ENCODE assay signal across 13 cellular contexts in the genomic region with DNA sequence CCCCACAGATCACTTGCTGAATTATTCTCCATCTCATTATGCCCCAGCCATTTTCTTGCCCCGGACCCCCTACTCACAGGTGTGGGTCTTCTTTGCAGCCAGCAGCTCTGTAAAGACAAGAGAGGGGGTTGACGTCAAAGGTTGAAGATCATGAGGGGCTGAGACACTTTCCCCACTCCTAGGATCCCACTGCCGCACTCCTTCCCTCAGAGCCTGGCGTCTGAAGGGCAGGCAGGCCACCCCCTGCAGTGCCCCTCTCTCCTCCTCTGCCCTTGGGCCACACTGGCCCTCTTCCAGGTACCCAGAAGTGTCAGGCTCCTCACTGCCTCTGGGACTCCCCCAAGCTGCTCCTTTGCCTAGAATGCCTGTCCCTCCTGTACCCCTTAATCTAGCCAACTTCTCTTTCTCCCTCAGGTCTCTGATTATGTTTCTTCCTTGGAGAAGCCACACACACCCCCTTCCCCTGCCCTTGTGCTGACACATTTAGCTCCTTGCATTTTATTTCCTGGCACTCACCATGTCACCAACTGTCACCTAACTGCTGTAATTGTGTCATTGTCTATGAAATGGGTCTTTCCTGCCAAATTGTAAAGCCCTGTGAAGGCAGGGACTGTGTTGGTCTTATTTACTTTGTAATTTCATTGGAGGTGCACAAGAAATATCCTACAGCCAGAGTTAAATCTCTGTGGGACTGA. TPM values are rescaled to one million over a fixed set of nuclear protein-coding genes. Genes with fewer than 3 reads are reported as not detected.
DNase-seq lines count a peak whose midpoint lies in the region; ATAC-seq and TF ChIP-seq lines count a peak whose summit lies in the region.
"Had no signal": no experiment of that assay in that cellular context is flagged by ENCODE, and none has a peak within 500 bp of the region (broad histone marks: within the 10 kb centered on the region; RNA-seq: fewer than 3 reads in every experiment).

No MANE protein-coding gene starts in this region.

- peaks cover 57% of the 10 kb centered on the region for H3K4me1 Mint-ChIP-seq in activated naive CD4-positive, alpha-beta T cell treated with anti-CD3 and anti-CD28 coated beads, Interleukin-2, amount 50 U/mL, for 24 hours
- peaks cover 72% of the 10 kb centered on the region for H3K4me1 Mint-ChIP-seq in activated CD8-positive, alpha-beta T cell treated with anti-CD3 and anti-CD28 coated beads, Interleukin-2, amount 10 ng/mL, durations not matched to agents 7 days and 5 days (ENCODE audit: low read depth)
- peaks cover 17% of the 10 kb centered on the region for H3K4me1 Mint-ChIP-seq in stimulated activated memory B cell treated with anti-CD40 and anti-IgM and Interleukin-4, amounts not matched to agents 10 μg/mL and 1 μg/mL and 100 μg/mL, for 72 hours

- H2AK5ac ChIP-seq in mesenchymal stem cell (ENCODE audit: low read length, severe bottlenecking) = no peak overlapping the region

- no peak overlapping the region for H3K4ac ChIP-seq in mesenchymal stem cell (ENCODE audit: low read depth in 1 of 2, low read length in 2 of 2)

- H3K4me1 ChIP-seq in mesenchymal stem cell (ENCODE audit: control insufficient read depth, insufficient read depth, low read depth, low read length) = peaks cover 9% of the 10 kb centered on the region
- peaks cover 11 to 49% (median 22%) of the 10 kb centered on the region in 4 donors for H3K4me1 ChIP-seq in transverse colon

- no peaks in the 10 kb centered on the region for H3K36me3 Mint-ChIP-seq in activated naive CD4-positive, alpha-beta T cell treated with anti-CD3 and anti-CD28 coated beads, Interleukin-2, amount 50 U/mL, for 24 hours
- H3K36me3 Mint-ChIP-seq in activated CD8-positive, alpha-beta T cell treated with anti-CD3 and anti-CD28 coated beads, Interleukin-2, amount 10 ng/mL, durations not matched to agents 7 days and 5 days (ENCODE audit: low read depth) = no peaks in the 10 kb centered on the region
- H3K36me3 Mint-ChIP-seq in stimulated activated memory B cell treated with anti-CD40 and anti-IgM and Interleukin-4, amounts not matched to agents 10 μg/mL and 1 μg/mL and 100 μg/mL, for 72 hours = no peaks in the 10 kb centered on the region

- POLR2A ChIA-PET in activated CD8-positive, alpha-beta T cell treated with anti-CD3 and anti-CD28 coated beads, Interleukin-2, amount 10 ng/mL, durations not matched to agents 7 days and 5 days (lab: Charles Lee) = interaction anchor here (0.7 to 4.0 kb wide), 2 partner anchors 10 to 117 kb away, joined by 3 to 17 read pairs; partner anchors contain the start of gene C2CD4D

- no peak overlapping the region for H2AFZ ChIP-seq in mesenchymal stem cell (ENCODE audit: low read depth, low read length)

- no peak overlapping the region for H3K23ac ChIP-seq in mesenchymal stem cell (ENCODE audit: low read length in 2 of 2)

- WGBS in mesenchymal stem cell = 45% methylated on average over 4 of the region's 4 CpGs
- WGBS in transverse colon (ENCODE audit: low coverage in 1 of 2), 2 donors = 47 to 60% methylated on average over 2 to 4 of the region's 4 CpGs

- H3K9me3 ChIP-seq in mesenchymal stem cell (ENCODE audit: control insufficient read depth, low read length) (no peaks in the 10 kb centered on the region), transverse colon (no peaks in the 10 kb centered on the region)

- H3K27ac ChIP-seq in mesenchymal stem cell (ENCODE audit: low read length, poor library complexity, severe bottlenecking) (no peak overlapping the region), transverse colon (peak overlapping the region in 3 of 4 donors; percentile 4 to 81 (median 17))

- no peak for TF ChIP-seq POLR2A in transverse colon (IDR thresholded peaks at IDR 0.05)

- H2BK15ac ChIP-seq in mesenchymal stem cell (ENCODE audit: low read depth, poor library complexity, severe bottlenecking) = peak overlapping the region; percentile 44

- H2BK120ac ChIP-seq in mesenchymal stem cell (ENCODE audit: low read depth, low read length) = no peak overlapping the region

- H3K79me1 ChIP-seq in mesenchymal stem cell (replicated peaks; ENCODE audit: low read length, poor library complexity, severe bottlenecking) = no peaks in the 10 kb centered on the region

- H3K9ac ChIP-seq in mesenchymal stem cell (ENCODE audit: low read length) = no peak overlapping the region

- no peak overlapping the region for H4K8ac ChIP-seq in mesenchymal stem cell (ENCODE audit: low read length)

- no peak overlapping the region for H2BK5ac ChIP-seq in mesenchymal stem cell (ENCODE audit: low read depth, low read length, poor library complexity, severe bottlenecking)

- H2BK12ac ChIP-seq in mesenchymal stem cell (ENCODE audit: low read length in 2 of 2) = no peak overlapping the region

- no peaks in the 10 kb centered on the region for H3K9me3 Mint-ChIP-seq in activated naive CD4-positive, alpha-beta T cell treated with anti-CD3 and anti-CD28 coated beads, Interleukin-2, amount 50 U/mL, for 24 hours
- no peaks in the 10 kb centered on the region for H3K9me3 Mint-ChIP-seq in activated CD8-positive, alpha-beta T cell treated with anti-CD3 and anti-CD28 coated beads, Interleukin-2, amount 10 ng/mL, durations not matched to agents 7 days and 5 days (ENCODE audit: insufficient read depth)
- no peaks in the 10 kb centered on the region for H3K9me3 Mint-ChIP-seq in stimulated activated memory B cell treated with anti-CD40 and anti-IgM and Interleukin-4, amounts not matched to agents 10 μg/mL and 1 μg/mL and 100 μg/mL, for 72 hours

- no peak overlapping the region for H3K14ac ChIP-seq in mesenchymal stem cell (ENCODE audit: low read length in 2 of 2)

- H3K18ac ChIP-seq in mesenchymal stem cell (ENCODE audit: low read depth in 1 of 2, low read length in 2 of 2) = no peak overlapping the region

- no peaks in the 10 kb centered on the region for H3K36me3 ChIP-seq in mesenchymal stem cell (ENCODE audit: control insufficient read depth in 1 of 2, insufficient read depth in 2 of 2, low read depth in 1 of 2, low read length in 2 of 2)
- no peaks in the 10 kb centered on the region for H3K36me3 ChIP-seq in transverse colon

- CTCF ChIA-PET in activated CD8-positive, alpha-beta T cell treated with anti-CD3 and anti-CD28 coated beads, Interleukin-2, amount 10 ng/mL, durations not matched to agents 7 days and 5 days (lab: Charles Lee) = interaction anchor here (0.9 to 1.4 kb wide), 3 partner anchors 23 to 95 kb away, joined by 3 to 4 read pairs (median 4); partner anchors contain the start of gene MRPL9

- H3K4me2 ChIP-seq in mesenchymal stem cell (ENCODE audit: low read length, poor library complexity, severe bottlenecking) = no peak overlapping the region

- TF ChIP-seq CTCF in transverse colon (IDR thresholded peaks at IDR 0.05) = no peak

- in situ Hi-C loops in transverse colon (cut with MboI; ENCODE audit: low pct_ligation_motif_present in 1 of 4, low pct_unique_long_range_greater_than_20kb in 1 of 4, low sequenced_read_pairs in 3 of 4) = no loop called here

- H3K27me3 Mint-ChIP-seq in activated naive CD4-positive, alpha-beta T cell treated with anti-CD3 and anti-CD28 coated beads, Interleukin-2, amount 50 U/mL, for 24 hours = no peaks in the 10 kb centered on the region
- peaks cover 2% of the 10 kb centered on the region for H3K27me3 Mint-ChIP-seq in activated CD8-positive, alpha-beta T cell treated with anti-CD3 and anti-CD28 coated beads, Interleukin-2, amount 10 ng/mL, durations not matched to agents 7 days and 5 days (ENCODE audit: low read depth)
- peaks cover 35% of the 10 kb centered on the region for H3K27me3 Mint-ChIP-seq in stimulated activated memory B cell treated with anti-CD40 and anti-IgM and Interleukin-4, amounts not matched to agents 10 μg/mL and 1 μg/mL and 100 μg/mL, for 72 hours

- H3K4me3 ChIP-seq in mesenchymal stem cell (ENCODE audit: insufficient read depth in 1 of 2, low read depth in 1 of 2, low read length in 2 of 2) = no peak overlapping the region
- no peak overlapping the region for H3K4me3 ChIP-seq in transverse colon

- ATAC-seq in activated CD8-positive, alpha-beta T cell treated with anti-CD3 and anti-CD28 coated beads, Interleukin-2, amount 10 ng/mL, durations not matched to agents 7 days and 5 days = no peak
- no peak for ATAC-seq in stimulated activated memory B cell treated with anti-CD40 and anti-IgM and Interleukin-4, amounts not matched to agents 10 μg/mL and 1 μg/mL and 100 μg/mL, for 72 hours

- intact Hi-C loops in transverse colon (cut with DNase I; ENCODE audit: low total_unique reads) = no loop called here

- no peak for TF ChIP-seq EP300 in transverse colon (IDR thresholded peaks at IDR 0.05; ENCODE audit: low read depth)

- DNase-seq in activated naive CD4-positive, alpha-beta T cell treated with anti-CD3 and anti-CD28 coated beads, Interleukin-2, amount 50 U/mL, for 16 hours = no peak
- no peak for DNase-seq in activated CD8-positive, alpha-beta T cell treated with anti-CD3 and anti-CD28 coated beads, Interleukin-2, amount 10 ng/mL, durations not matched to agents 7 days and 5 days
- DNase-seq in mesenchymal stem cell (no peak), transverse colon (no peak), mesenteric fat pad (ENCODE audit: low spot score) (no peak), HuH-7.5 (ENCODE audit: low spot score) (no peak)
- DNase-seq: NCI-H1694; stimulated activated CD4-positive, alpha-beta T cell treated with anti-CD3 and anti-CD28 coated beads, Interleukin-2, amount 100 ng/mL, for 48 hours had no signal

- H3K27ac Mint-ChIP-seq in activated naive CD4-positive, alpha-beta T cell treated with anti-CD3 and anti-CD28 coated beads, Interleukin-2, amount 50 U/mL, for 24 hours = peak overlapping the region; percentile 43
- H3K27ac Mint-ChIP-seq in activated CD8-positive, alpha-beta T cell treated with anti-CD3 and anti-CD28 coated beads, Interleukin-2, amount 10 ng/mL, durations not matched to agents 7 days and 5 days = peak overlapping the region; percentile 76
- no peak overlapping the region for H3K27ac Mint-ChIP-seq in stimulated activated memory B cell treated with anti-CD40 and anti-IgM and Interleukin-4, amounts not matched to agents 10 μg/mL and 1 μg/mL and 100 μg/mL, for 72 hours

- peak overlapping the region; percentile 11 for H3K4me3 Mint-ChIP-seq in activated naive CD4-positive, alpha-beta T cell treated with anti-CD3 and anti-CD28 coated beads, Interleukin-2, amount 50 U/mL, for 24 hours
- peak overlapping the region; percentile 4 for H3K4me3 Mint-ChIP-seq in activated CD8-positive, alpha-beta T cell treated with anti-CD3 and anti-CD28 coated beads, Interleukin-2, amount 10 ng/mL, durations not matched to agents 7 days and 5 days
- no peak overlapping the region for H3K4me3 Mint-ChIP-seq in stimulated activated memory B cell treated with anti-CD40 and anti-IgM and Interleukin-4, amounts not matched to agents 10 μg/mL and 1 μg/mL and 100 μg/mL, for 72 hours

- no peak overlapping the region for H4K91ac ChIP-seq in mesenchymal stem cell (ENCODE audit: low read length)

- H3K27me3 ChIP-seq in mesenchymal stem cell (ENCODE audit: control insufficient read depth in 1 of 2, insufficient read depth in 1 of 2, low read length in 2 of 2) (peaks cover 42 to 73% of the 10 kb centered on the region in 2 experiments), transverse colon (no peaks in the 10 kb centered on the region)

RNA-seq across cellular contexts. Expression of gene RORC, which starts 2.1 kb away (rescaled TPM):
- total RNA-seq in activated CD8-positive, alpha-beta T cell treated with anti-CD3 and anti-CD28 coated beads, Interleukin-2, amount 10 ng/mL, durations not matched to agents 7 days and 5 days = 1 to 10 TPM; 2.4 to 2.7 TPM
- polyA plus RNA-seq in mesenchymal stem cell (2013, experiment 1 of 2) = not detected
- not detected for polyA plus RNA-seq in mesenchymal stem cell (2013, experiment 2 of 2)
- 10 to 100 TPM in 3 of 4 donors, 1 to 10 TPM in 1; 3.4 to 34.3 (median 32.0) TPM for total RNA-seq in transverse colon
- total RNA-seq in mesenteric fat pad = 0.10 TPM
- total RNA-seq: osteocyte had no signal

RNA-seq across cellular contexts. Expression of gene C2CD4D, which starts 10.1 kb away (rescaled TPM):
- under 1 TPM; 0.23 to 0.26 TPM for total RNA-seq in activated CD8-positive, alpha-beta T cell treated with anti-CD3 and anti-CD28 coated beads, Interleukin-2, amount 10 ng/mL, durations not matched to agents 7 days and 5 days
- polyA plus RNA-seq in mesenchymal stem cell (2013, experiment 1 of 2) = not detected
- not detected for polyA plus RNA-seq in mesenchymal stem cell (2013, experiment 2 of 2)
- total RNA-seq in transverse colon (not detected), mesenteric fat pad (not detected)
- total RNA-seq: left cardiac atrium, osteocyte had no signal

RNA-seq across cellular contexts. Expression of gene THEM5, which starts 24.0 kb away (rescaled TPM):
- total RNA-seq in activated CD8-positive, alpha-beta T cell treated with anti-CD3 and anti-CD28 coated beads, Interleukin-2, amount 10 ng/mL, durations not matched to agents 7 days and 5 days = not detected
- polyA plus RNA-seq in mesenchymal stem cell (2013, experiment 1 of 2) = not detected
- polyA plus RNA-seq in mesenchymal stem cell (2013, experiment 2 of 2) = not detected
- total RNA-seq in transverse colon (not detected), mesenteric fat pad (not detected)
- total RNA-seq: left cardiac atrium, osteocyte, subcutaneous adipose tissue had no signal

RNA-seq across cellular contexts. Expression of gene LINGO4, which starts 24.3 kb away (rescaled TPM):
- total RNA-seq in activated CD8-positive, alpha-beta T cell treated with anti-CD3 and anti-CD28 coated beads, Interleukin-2, amount 10 ng/mL, durations not matched to agents 7 days and 5 days = under 1 TPM; 0.16 to 0.32 TPM
- polyA plus RNA-seq in mesenchymal stem cell (2013, experiment 1 of 2) = not detected
- not detected for polyA plus RNA-seq in mesenchymal stem cell (2013, experiment 2 of 2)
- total RNA-seq in transverse colon = under 1 TPM in 2 of 4 donors, not detected in 2; 0.14 to 0.48 TPM
- not detected for total RNA-seq in mesenteric fat pad
- total RNA-seq: osteocyte, subcutaneous adipose tissue had no signal

RNA-seq across cellular contexts. Expression of gene TDRKH, which starts 39.2 kb away (rescaled TPM):
- 10 to 100 TPM; 14.6 to 16.4 TPM for total RNA-seq in activated CD8-positive, alpha-beta T cell treated with anti-CD3 and anti-CD28 coated beads, Interleukin-2, amount 10 ng/mL, durations not matched to agents 7 days and 5 days
- 2.2 TPM for polyA plus RNA-seq in mesenchymal stem cell (2013, experiment 1 of 2)
- polyA plus RNA-seq in mesenchymal stem cell (2013, experiment 2 of 2) = 2.2 TPM
- total RNA-seq in transverse colon = 1 to 10 TPM in 3 of 4 donors, under 1 TPM in 1; 0.80 to 5.4 (median 4.0) TPM
- total RNA-seq in mesenteric fat pad = 4.9 TPM
